In the genomic region with DNA sequence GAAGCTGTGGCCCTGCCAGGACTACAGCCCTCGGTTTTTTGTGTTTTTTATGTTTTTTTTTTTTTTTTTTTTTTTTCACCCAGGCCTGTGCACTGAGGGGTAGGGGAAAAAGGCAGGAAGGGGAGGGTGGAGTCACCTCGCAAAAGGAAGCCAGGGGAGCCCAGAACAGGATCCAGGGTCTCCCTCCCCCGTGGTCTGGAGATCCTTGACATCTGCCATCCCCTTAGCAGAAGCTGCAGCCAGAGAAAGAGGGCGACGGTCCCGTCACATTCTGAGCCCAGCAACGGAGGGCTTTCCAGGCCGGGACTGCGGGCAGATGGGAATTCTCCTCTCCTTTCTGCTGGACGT, we compare ENCODE assay signal across 8 cellular contexts. TPM values are rescaled to one million over a fixed set of nuclear protein-coding genes. Genes with fewer than 3 reads are reported as not detected.
DNase-seq lines count a peak whose midpoint lies in the region; ATAC-seq and TF ChIP-seq lines count a peak whose summit lies in the region.

No MANE protein-coding gene starts in this region.

- peak overlapping the region; percentile 44 to 76 (median 64) for H3K27ac ChIP-seq in sigmoid colon

- ATAC-seq in activated B cell treated with CpG ODN at 0.5 μM for 24 hours (ENCODE audit: low read depth) (no peak), left cardiac atrium (peak; percentile 24 to 49), HG02588 (IDR thresholded peaks at IDR 0.05; ENCODE audit: unreplicated experiment) (no peak), mucosa of descending colon (no peak)

- intact Hi-C loops in activated B cell treated with CpG ODN at 0.5 μM for 24 hours (cut with micrococcal nuclease) (loop anchor here (2.0 kb wide), 1 partner anchor 29 kb away; a partner anchor contains a TSS), left cardiac atrium (cut with DNase I) (no loop called here), sigmoid colon (cut with DNase I) (no loop called here), mucosa of descending colon (cut with DNase I, micrococcal nuclease) (no loop called here)

- POLR2A ChIA-PET in activated B cell treated with CpG ODN at 0.5 μM for 24 hours (lab: Charles Lee), result interaction anchor here (0.7 to 1.4 kb wide), 2 partner anchors 67 to 150 kb away, joined by 3 to 6 read pairs; no protein-coding TSS in a partner anchor

- TF ChIP-seq CTCF in activated B cell treated with CpG ODN at 0.5 μM for 24 hours (IDR thresholded peaks at IDR 0.05) (no peak), sigmoid colon (IDR thresholded peaks at IDR 0.05) (no peak), mucosa of descending colon (IDR thresholded peaks at IDR 0.05) (no peak)

- H3K4me1 Mint-ChIP-seq in activated B cell treated with CpG ODN at 0.5 μM for 24 hours, result peaks cover 11% of the 10 kb centered on the region

- peak overlapping the region; percentile 83 for H3K4me3 Mint-ChIP-seq in activated B cell treated with CpG ODN at 0.5 μM for 24 hours

- 13 to 14% methylated on average over 10 of the region's 10 CpGs for WGBS in sigmoid colon, 2 donors

- H3K27me3 Mint-ChIP-seq in activated B cell treated with CpG ODN at 0.5 μM for 24 hours, result peaks cover 7% of the 10 kb centered on the region

- no peaks in the 10 kb centered on the region for H3K9me3 Mint-ChIP-seq in activated B cell treated with CpG ODN at 0.5 μM for 24 hours

- CTCF ChIA-PET in activated B cell treated with CpG ODN at 0.5 μM for 24 hours (lab: Charles Lee), result no interaction called here

- H3K36me3 ChIP-seq in H7 (replicated peaks; ENCODE audit: control insufficient read depth, insufficient read depth, low read length) (no peaks in the 10 kb centered on the region), sigmoid colon (no peaks in the 10 kb centered on the region), mucosa of descending colon (ENCODE audit: low read depth) (no peaks in the 10 kb centered on the region)

- H3K27me3 ChIP-seq in H7 (ENCODE audit: control insufficient read depth, insufficient read depth, low read length) (peaks cover 15% of the 10 kb centered on the region), sigmoid colon (no peaks in the 10 kb centered on the region)

- TF ChIP-seq POLR2A in sigmoid colon (IDR thresholded peaks at IDR 0.05), result no peak

- TF ChIP-seq EP300 in sigmoid colon (IDR thresholded peaks at IDR 0.05), result no peak

- H3K4me3 ChIP-seq in H7 (ENCODE audit: insufficient read depth, low read depth, low read length) (peak overlapping the region; percentile 52), sigmoid colon (peak overlapping the region; percentile 36 to 78 (median 56)), mucosa of descending colon (no peak overlapping the region)

- peaks cover 0 to 15% (median 3%) of the 10 kb centered on the region in 4 donors for H3K4me1 ChIP-seq in sigmoid colon
- peaks cover 3% of the 10 kb centered on the region for H3K4me1 ChIP-seq in mucosa of descending colon (ENCODE audit: low read depth)

- H3K9me3 ChIP-seq in sigmoid colon (no peaks in the 10 kb centered on the region), mucosa of descending colon (no peaks in the 10 kb centered on the region)

- no peaks in the 10 kb centered on the region for H3K36me3 Mint-ChIP-seq in activated B cell treated with CpG ODN at 0.5 μM for 24 hours (ENCODE audit: low read depth)

- no peak for DNase-seq in H7
- DNase-seq in activated B cell treated with CpG ODN at 0.5 μM for 24 hours, result no peak
- DNase-seq in left cardiac atrium, result peak; percentile 38
- DNase-seq in sigmoid colon, result no peak
- DNase-seq in H4 (ENCODE audit: low spot score), result no peak
- no peak for DNase-seq in pons (ENCODE audit: low spot score)
- no peak for DNase-seq in mucosa of descending colon

- no peak overlapping the region for H3K27ac Mint-ChIP-seq in activated B cell treated with CpG ODN at 0.5 μM for 24 hours

RNA-seq across cellular contexts. Expression of a gene that starts 29.1 kb away (rescaled TPM):
- total RNA-seq in H7 (2014; rRNA removed; shearing (Covaris generic)), result 0.69 and 0.78 TPM in 2 replicates
- 0.59 TPM in 1 of 2 replicates, not detected in the other for total RNA-seq in activated B cell treated with CpG ODN at 0.5 μM for 24 hours
- total RNA-seq in left cardiac atrium, result under 1 TPM; 0.31 to 0.41 TPM
- not detected for total RNA-seq in sigmoid colon
- polyA plus RNA-seq in sigmoid colon, result under 1 TPM in 1 of 3 donors, not detected in 2; 0.38 TPM
- total RNA-seq in H4 (2014; rRNA removed; shearing (Covaris generic)), result 0.74 and 0.88 TPM in 2 replicates
- under 1 TPM in 1 of 3 donors, not detected in 2; 0.25 TPM for total RNA-seq in mucosa of descending colon

RNA-seq across cellular contexts. Expression of a gene that starts 49.1 kb away (rescaled TPM):
- 1.9 and 2.7 TPM in 2 replicates for total RNA-seq in H7 (2014; rRNA removed; shearing (Covaris generic))
- 6.5 and 9.7 TPM in 2 replicates for total RNA-seq in activated B cell treated with CpG ODN at 0.5 μM for 24 hours
- 10 to 100 TPM in 1 of 2 donors, 1 to 10 TPM in 1; 5.7 to 12.5 TPM for total RNA-seq in left cardiac atrium
- total RNA-seq in sigmoid colon, result 1 to 10 TPM; 1.8 to 7.1 (median 3.0) TPM
- 10 to 100 TPM in 2 of 3 donors, 1 to 10 TPM in 1; 7.8 to 16.0 (median 15.2) TPM for polyA plus RNA-seq in sigmoid colon
- not detected in 2 replicates for total RNA-seq in H4 (2014; rRNA removed; shearing (Covaris generic))
- total RNA-seq in mucosa of descending colon, result 10 to 100 TPM in 1 of 3 donors, 1 to 10 TPM in 2; 5.9 to 10.6 (median 7.2) TPM

RNA-seq across cellular contexts. Expression of a gene that starts 49.3 kb away (rescaled TPM):
- total RNA-seq in H7 (2014; rRNA removed; shearing (Covaris generic)), result 0.30 TPM in 1 of 2 replicates, not detected in the other
- total RNA-seq in activated B cell treated with CpG ODN at 0.5 μM for 24 hours, result 8.1 and 9.8 TPM in 2 replicates
- total RNA-seq in left cardiac atrium, result 1 to 10 TPM; 1.9 to 2.2 TPM
- 1 to 10 TPM; 1.6 to 4.2 (median 3.5) TPM for total RNA-seq in sigmoid colon
- polyA plus RNA-seq in sigmoid colon, result 10 to 100 TPM in 1 of 3 donors, 1 to 10 TPM in 2; 6.6 to 11.0 (median 7.4) TPM
- total RNA-seq in H4 (2014; rRNA removed; shearing (Covaris generic)), result 0.87 TPM in 1 of 2 replicates, not detected in the other
- 1 to 10 TPM in 1 of 3 donors, under 1 TPM in 2; 0.89 to 1.7 (median 0.96) TPM for total RNA-seq in mucosa of descending colon

Comparison
In these comparisons a context has a peak if more than half of its experiments do, and no peak if none do; other contexts are left out.
1. ATAC-seq: peak in left cardiac atrium (2 of 2); none in activated B cell treated with CpG ODN at 0.5 μM for 24 hours (single experiment), HG02588 (single experiment) and mucosa of descending colon (single experiment).